In the genomic region with DNA sequence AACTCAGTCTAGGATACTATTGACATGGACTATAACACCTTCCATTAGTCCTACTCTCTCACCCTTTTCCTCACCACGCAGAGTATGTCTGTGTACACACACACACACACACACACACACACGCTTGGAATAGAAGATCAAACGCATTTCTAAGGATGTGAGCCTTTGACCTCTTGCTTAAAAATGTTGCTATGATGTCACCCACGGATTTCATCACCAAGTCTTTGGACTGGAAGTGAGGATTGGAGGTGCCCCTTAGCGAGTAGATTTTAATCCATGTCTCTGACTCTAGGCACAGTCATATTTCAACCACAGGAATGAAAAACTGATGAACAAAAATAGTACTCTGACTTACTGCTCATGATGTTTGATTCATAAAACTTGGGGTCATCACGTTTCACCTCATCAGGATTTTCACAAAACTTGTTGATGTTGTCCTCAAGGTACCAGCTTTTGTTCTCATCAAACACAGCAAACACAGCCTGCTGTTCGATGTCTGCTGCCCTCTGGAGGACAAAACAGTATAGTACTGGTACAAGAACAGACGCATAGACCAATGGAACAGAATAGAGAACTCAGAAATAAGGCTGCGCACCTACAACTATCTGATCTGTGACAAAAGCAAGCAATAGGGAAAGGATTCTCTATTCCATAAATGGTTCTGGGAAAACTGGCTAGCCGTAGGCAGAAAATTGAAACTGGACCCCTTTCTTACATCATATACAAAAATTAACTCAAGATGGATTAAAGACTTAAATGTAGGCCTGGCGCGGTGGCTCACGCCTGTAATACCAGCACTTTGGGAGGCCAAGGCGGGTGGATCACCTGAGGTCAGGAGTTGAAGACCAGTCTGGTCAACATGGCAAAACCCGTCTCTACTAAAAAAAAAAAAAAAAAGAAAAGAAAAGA, we compare ENCODE assay signal across 9 cellular contexts. TPM values are rescaled to one million over a fixed set of nuclear protein-coding genes. Genes with fewer than 3 reads are reported as not detected.
DNase-seq lines count a peak whose midpoint lies in the region; ATAC-seq and TF ChIP-seq lines count a peak whose summit lies in the region.
"Had no signal": no experiment of that assay in that cellular context is flagged by ENCODE, and none has a peak within 500 bp of the region (broad histone marks: within the 10 kb centered on the region; RNA-seq: fewer than 3 reads in every experiment).

No MANE protein-coding gene starts in this region.

- H3K9me2 ChIP-seq in SU-DHL-6 (replicated peaks; ENCODE audit: insufficient read depth, low read length) = no peaks in the 10 kb centered on the region

- no peak overlapping the region for H3K9ac ChIP-seq in SU-DHL-6 (ENCODE audit: low read length)

- H3K4me3 Mint-ChIP-seq in immature natural killer cell = no peak overlapping the region
- H3K4me3 Mint-ChIP-seq: activated naive CD4-positive, alpha-beta T cell treated with anti-CD3 and anti-CD28 coated beads, Interleukin-2, amount 50 U/mL, for 24 hours had no signal

- H3K27ac Mint-ChIP-seq in immature natural killer cell = no peak overlapping the region
- H3K27ac Mint-ChIP-seq: activated naive CD4-positive, alpha-beta T cell treated with anti-CD3 and anti-CD28 coated beads, Interleukin-2, amount 50 U/mL, for 24 hours had no signal

- DNase-seq in DMS153 treated with DMSO at 0.1 percent for 48 hours (lab: John Stamatoyannopoulos, UW; ENCODE audit: unreplicated experiment) (peak; percentile 78), GOT3 (lab: John Stamatoyannopoulos, UW) (peak; percentile 77), NCI-H1048 (lab: John Stamatoyannopoulos, UW) (peak; percentile 78), brain microvascular endothelial cell (peak; percentile 82), immature natural killer cell (peak; percentile 52 to 68 (median 59))
- peak in 2 of 3 donors; percentile 8 to 53 for DNase-seq in stimulated activated CD4-positive, alpha-beta T cell treated with anti-CD3 and anti-CD28 coated beads, Interleukin-12 subunit alpha, Interleukin-12 subunit beta, amount 100 ng/mL, for 48 hours (ENCODE audit: low read depth in 2 of 3, low spot score in 1 of 3)

- H3K4me2 ChIP-seq in SU-DHL-6 (ENCODE audit: low read depth, low read length, poor library complexity, severe bottlenecking) = no peak overlapping the region

- H3K36me3 Mint-ChIP-seq in immature natural killer cell = no peaks in the 10 kb centered on the region

- no peaks in the 10 kb centered on the region for H3K4me1 Mint-ChIP-seq in immature natural killer cell
- H3K4me1 Mint-ChIP-seq: activated naive CD4-positive, alpha-beta T cell treated with anti-CD3 and anti-CD28 coated beads, Interleukin-2, amount 50 U/mL, for 24 hours had no signal

- no peaks in the 10 kb centered on the region for H3K27me3 ChIP-seq in SU-DHL-6 (ENCODE audit: low read length)
- no peaks in the 10 kb centered on the region for H3K27me3 ChIP-seq in brain microvascular endothelial cell (replicated peaks)

- H3K27ac ChIP-seq in SU-DHL-6 (ENCODE audit: low read depth, low read length) = no peak overlapping the region
- no peak overlapping the region for H3K27ac ChIP-seq in brain microvascular endothelial cell

- ATAC-seq in HG03108 (IDR thresholded peaks at IDR 0.05; ENCODE audit: unreplicated experiment) = no peak

- peak; percentile 65 for TF ChIP-seq CTCF in SU-DHL-6 (IDR thresholded peaks at IDR 0.05; ENCODE audit: insufficient read depth, low read length, poor library complexity, severe bottlenecking)
- TF ChIP-seq CTCF in brain microvascular endothelial cell (IDR thresholded peaks at IDR 0.05; ENCODE audit: low read depth, low read length, missing control alignments) = peak; percentile 79

- no peaks in the 10 kb centered on the region for H3K79me2 ChIP-seq in SU-DHL-6 (ENCODE audit: insufficient read depth, low read length)

- in situ Hi-C loops in brain microvascular endothelial cell (cut with HindIII; ENCODE audit: low pct_ligation_motif_present, low sequenced_read_pairs) = no loop called here

- no peak overlapping the region for H2AFZ ChIP-seq in SU-DHL-6 (ENCODE audit: low read depth, low read length, severe bottlenecking)

- peaks cover 0 to 9% (median 2%) of the 10 kb centered on the region in 3 donors for H3K27me3 Mint-ChIP-seq in immature natural killer cell (ENCODE audit: low read depth in 3 of 3)
- H3K27me3 Mint-ChIP-seq: activated naive CD4-positive, alpha-beta T cell treated with anti-CD3 and anti-CD28 coated beads, Interleukin-2, amount 50 U/mL, for 24 hours had no signal

- H3K36me3 ChIP-seq in SU-DHL-6 (ENCODE audit: low read length) = no peaks in the 10 kb centered on the region
- H3K36me3 ChIP-seq in brain microvascular endothelial cell (replicated peaks) = no peaks in the 10 kb centered on the region

- no peaks in the 10 kb centered on the region for H3K9me3 Mint-ChIP-seq in immature natural killer cell
- H3K9me3 Mint-ChIP-seq: activated naive CD4-positive, alpha-beta T cell treated with anti-CD3 and anti-CD28 coated beads, Interleukin-2, amount 50 U/mL, for 24 hours had no signal

- no peaks in the 10 kb centered on the region for H4K20me1 ChIP-seq in SU-DHL-6 (ENCODE audit: low read depth, low read length)

- H3K4me3 ChIP-seq in SU-DHL-6 (ENCODE audit: insufficient read depth, low read length, poor library complexity, severe bottlenecking) (no peak overlapping the region), brain microvascular endothelial cell (ENCODE audit: low read depth, low read length) (no peak overlapping the region)

- H3F3A ChIP-seq in SU-DHL-6 (ENCODE audit: insufficient read depth) = no peaks in the 10 kb centered on the region

- H3K9me3 ChIP-seq in SU-DHL-6 (ENCODE audit: insufficient read depth, low read length) = no peaks in the 10 kb centered on the region

RNA-seq across cellular contexts. Expression of gene F5, which starts 39.9 kb away (rescaled TPM):
- polyA plus RNA-seq in immature natural killer cell = 1 to 10 TPM in 1 of 3 donors, under 1 TPM in 2; 0.08 to 1.3 (median 0.09) TPM

Comparison
In these comparisons a context has a peak if more than half of its experiments do, and no peak if none do; other contexts are left out.
1. DNase-seq: peak in every context shown above with its lines; median percentile 82 in brain microvascular endothelial cell; 78 in DMS153 treated with DMSO at 0.1 percent for 48 hours; 78 in NCI-H1048; 77 in GOT3; 59 in immature natural killer cell; 30 in stimulated activated CD4-positive, alpha-beta T cell treated with anti-CD3 and anti-CD28 coated beads, Interleukin-12 subunit alpha, Interleukin-12 subunit beta, amount 100 ng/mL, for 48 hours.